In genomic region chr5:14177651-14178050, GRCh38 we compare ENCODE assay signal across 2 cellular contexts.
TF ChIP-seq lines count a peak whose summit lies in the region.

No MANE protein-coding gene starts in this region.

TF ChIP-seq in SK-N-SH, 30 proteins besides CTCF, POLR2A, EP300 and RAD21 (continued from another document):
- TF ChIP-seq TAF1 (IDR thresholded peaks at IDR 0.05; ENCODE audit: borderline replicate concordance, low read depth, low read length), result no peak
- no peak for TF ChIP-seq SIN3A (IDR thresholded peaks at IDR 0.05; ENCODE audit: borderline replicate concordance, low read depth, low read length)
- no peak for TF ChIP-seq YY1 (IDR thresholded peaks at IDR 0.05; ENCODE audit: low read depth)
- no peak for TF ChIP-seq FOXM1 (IDR thresholded peaks at IDR 0.05; ENCODE audit: low read depth)
- TF ChIP-seq MXI1 (IDR thresholded peaks at IDR 0.05; ENCODE audit: low read depth, low read length), result no peak
- TF ChIP-seq GATA2 (CRISPR knock-in tag; IDR thresholded peaks at IDR 0.05), result no peak
- TF ChIP-seq PBX3 (IDR thresholded peaks at IDR 0.05), result no peak
- no peak for TF ChIP-seq IRF3 (IDR thresholded peaks at IDR 0.05; ENCODE audit: low read depth, low read length)
- TF ChIP-seq CHD2 (IDR thresholded peaks at IDR 0.05; ENCODE audit: low read length, partially characterized antibody), result no peak
- TF ChIP-seq NFIC (IDR thresholded peaks at IDR 0.05; ENCODE audit: borderline replicate concordance), result no peak
- TF ChIP-seq POLR2AphosphoS5 (IDR thresholded peaks at IDR 0.05; ENCODE audit: low read depth, low read length), result no peak
- no peak for TF ChIP-seq RFX5 (IDR thresholded peaks at IDR 0.05; ENCODE audit: low read length)
- TF ChIP-seq EZH2phosphoT487 (IDR thresholded peaks at IDR 0.05; ENCODE audit: borderline replicate concordance, low read depth), result no peak
- TF ChIP-seq NRF1 (IDR thresholded peaks at IDR 0.05; ENCODE audit: low read depth, low read length), result no peak

TF ChIP-seq in SK-N-SH treated with all-trans-retinoic acid at 6 μM for 48 hours, 23 proteins besides CTCF, POLR2A, EP300 and RAD21 (continued from another document):
- no peak for TF ChIP-seq TSHZ2 (CRISPR knock-in tag; IDR thresholded peaks at IDR 0.05)
- no peak for TF ChIP-seq POU6F1 (CRISPR knock-in tag; IDR thresholded peaks at IDR 0.05; ENCODE audit: borderline replicate concordance, low read depth)
